Comparison of ENCODE assay signal across 8 cellular contexts in genomic region chr22:30386608-30386959, GRCh38. TPM values are rescaled to one million over a fixed set of nuclear protein-coding genes. Genes with fewer than 3 reads are reported as not detected.
DNase-seq lines count a peak whose midpoint lies in the region; ATAC-seq and TF ChIP-seq lines count a peak whose summit lies in the region.

No MANE protein-coding gene starts in this region.

- peaks cover 0 to 8% of the 10 kb centered on the region in 2 donors for H3K27me3 Mint-ChIP-seq in effector memory CD8-positive, alpha-beta T cell
- H3K27me3 Mint-ChIP-seq in neural crest cell (ENCODE audit: low read depth): no peaks in the 10 kb centered on the region

- peaks cover 15 to 16% of the 10 kb centered on the region in 2 donors for H3K4me1 Mint-ChIP-seq in effector memory CD8-positive, alpha-beta T cell (ENCODE audit: low read depth in 2 of 2)
- peaks cover 23% of the 10 kb centered on the region for H3K4me1 Mint-ChIP-seq in neural crest cell

- H3K79me2 ChIP-seq in Loucy (ENCODE audit: insufficient read depth, low read length): peaks cover 9% of the 10 kb centered on the region; the same call in 1 of the 2 replicates

- H3K27me3 ChIP-seq in Loucy (ENCODE audit: insufficient read depth, low read length, poor library complexity, severe bottlenecking): no peaks in the 10 kb centered on the region

- TF ChIP-seq CTCF in C4-2B (conservative IDR thresholded peaks at IDR 0.05): no peak
- no peak for TF ChIP-seq CTCF in Loucy (conservative IDR thresholded peaks at IDR 0.05; ENCODE audit: low read length)
- TF ChIP-seq CTCF in neural crest cell (conservative IDR thresholded peaks at IDR 0.05): no peak

- peak overlapping the region; percentile 60 for H3K27ac ChIP-seq in C4-2B

- no peaks in the 10 kb centered on the region for H4K20me1 ChIP-seq in Loucy (ENCODE audit: insufficient read depth, low read length, poor library complexity, severe bottlenecking)

- no peaks in the 10 kb centered on the region for H3K9me2 ChIP-seq in Loucy (replicated peaks; ENCODE audit: low read depth, low read length)

- peaks cover 4% of the 10 kb centered on the region for H3K36me3 Mint-ChIP-seq in effector memory CD8-positive, alpha-beta T cell (ENCODE audit: insufficient read depth)
- H3K36me3 Mint-ChIP-seq in neural crest cell (ENCODE audit: low read depth): no peaks in the 10 kb centered on the region

- peak overlapping the region; percentile 76 for H3K9ac ChIP-seq in Loucy (ENCODE audit: low read depth, low read length, poor library complexity, severe bottlenecking)

- no peaks in the 10 kb centered on the region for H3K36me3 ChIP-seq in Loucy (ENCODE audit: insufficient read depth, low read length)

- H3K9me3 ChIP-seq in Loucy (ENCODE audit: insufficient read depth, low read depth, low read length): no peaks in the 10 kb centered on the region

- no peak for ATAC-seq in effector memory CD8-positive, alpha-beta T cell (replicated peaks)
- ATAC-seq in HG03108 (IDR thresholded peaks at IDR 0.05; ENCODE audit: unreplicated experiment): no peak

- peak overlapping the region; percentile 83 for H3K4me3 ChIP-seq in Loucy (ENCODE audit: low read length, poor library complexity, severe bottlenecking)

- H3K9me3 Mint-ChIP-seq in effector memory CD8-positive, alpha-beta T cell: no peaks in the 10 kb centered on the region
- no peaks in the 10 kb centered on the region for H3K9me3 Mint-ChIP-seq in neural crest cell

- peak overlapping the region; percentile 62 to 67 for H3K27ac Mint-ChIP-seq in effector memory CD8-positive, alpha-beta T cell
- H3K27ac Mint-ChIP-seq in neural crest cell (ENCODE audit: unreplicated experiment): peak overlapping the region; percentile 81

- H3F3A ChIP-seq in Loucy (ENCODE audit: low read depth): no peaks in the 10 kb centered on the region

- no peak overlapping the region for H2AFZ ChIP-seq in Loucy (ENCODE audit: low read length)

- H3K4me1 ChIP-seq in Loucy (ENCODE audit: insufficient read depth, low read length, poor library complexity, severe bottlenecking): peaks cover 15% of the 10 kb centered on the region

- H3K4me2 ChIP-seq in Loucy (ENCODE audit: low read depth, low read length, poor library complexity, severe bottlenecking): peak overlapping the region; percentile 78

- DNase-seq in effector memory CD8-positive, alpha-beta T cell: no peak
- DNase-seq in neural crest cell (ENCODE audit: low read depth, low spot score) (no peak), COLO829 (ENCODE audit: low spot score) (no peak), germinal center (ENCODE audit: low spot score) (no peak), NCI-H526 (lab: John Stamatoyannopoulos, UW) (no peak)

- H3K4me3 Mint-ChIP-seq in effector memory CD8-positive, alpha-beta T cell: peak overlapping the region; percentile 67 to 82
- H3K4me3 Mint-ChIP-seq in neural crest cell: peak overlapping the region; percentile 85

RNA-seq across cellular contexts. Expression of gene RNF215, which starts 0.6 kb away (rescaled TPM):
- total RNA-seq in neural crest cell: 27.4 and 29.2 TPM in 2 replicates

RNA-seq across cellular contexts. Expression of gene SEC14L2, which starts 10.2 kb away (rescaled TPM):
- 10.8 and 11.6 TPM in 2 replicates for total RNA-seq in neural crest cell

RNA-seq across cellular contexts. Expression of gene CCDC157, which starts 29.8 kb away (rescaled TPM):
- total RNA-seq in neural crest cell: 8.3 and 9.3 TPM in 2 replicates

RNA-seq across cellular contexts. Expression of gene SF3A1, which starts 29.9 kb away (rescaled TPM):
- total RNA-seq in neural crest cell: 252 and 265 TPM in 2 replicates

RNA-seq across cellular contexts. Expression of gene MTFP1, which starts 39.0 kb away (rescaled TPM):
- total RNA-seq in neural crest cell: 37.4 and 38.9 TPM in 2 replicates
